In genomic region chr4:26873391-26874026, GRCh38 we compare ENCODE assay signal across 9 cellular contexts. TPM values are rescaled to one million over a fixed set of nuclear protein-coding genes. Genes with fewer than 3 reads are reported as not detected.
DNase-seq lines count a peak whose midpoint lies in the region; ATAC-seq and TF ChIP-seq lines count a peak whose summit lies in the region.
"Had no signal": no experiment of that assay in that cellular context is flagged by ENCODE, and none has a peak within 500 bp of the region (broad histone marks: within the 10 kb centered on the region; RNA-seq: fewer than 3 reads in every experiment).

No MANE protein-coding gene starts in this region.

- H3K27ac ChIP-seq in PC-3 (ENCODE audit: low read length) = no peak overlapping the region

- H3K4me3 ChIP-seq in PC-3 (ENCODE audit: low read length) = no peak overlapping the region

- H3K79me2 ChIP-seq in PC-3 (ENCODE audit: low read length) = 0 out of 2 replicates have a peak, but pooled peaks cover 8% of the 10 kb centered on the region

- CTCF ChIA-PET in PC-3 (lab: Charles Lee) = no interaction called here

- peaks cover 86% of the 10 kb centered on the region for H3K4me1 Mint-ChIP-seq in activated T-cell treated with anti-CD3 and anti-CD28 coated beads, Interleukin-2, amount 50 U/mL, for 24 hours (ENCODE audit: low read depth)

- no peak for TF ChIP-seq CTCF in PC-3 (conservative IDR thresholded peaks at IDR 0.05; ENCODE audit: low read depth, low read length)

- BruUV-seq in PC-3 (replicated peaks; lab: Mats Ljungman, UMichigan) = no TSS peak

- H3K4me2 ChIP-seq in PC-3 (ENCODE audit: low read length) = no peak overlapping the region

- no peaks in the 10 kb centered on the region for H3K9me2 ChIP-seq in PC-3 (replicated peaks; ENCODE audit: low read length)

- H3K27ac Mint-ChIP-seq in activated T-cell treated with anti-CD3 and anti-CD28 coated beads, Interleukin-2, amount 50 U/mL, for 24 hours = peak overlapping the region; percentile 90

- H3K4me1 ChIP-seq in PC-3 (ENCODE audit: insufficient read depth, low read length) = 0 out of 2 replicates have a peak, but pooled peaks cover under 1% of the 10 kb centered on the region

- peak; percentile 81 for ATAC-seq in GM19023 (IDR thresholded peaks at IDR 0.05; ENCODE audit: unreplicated experiment)
- peak; percentile 78 for ATAC-seq in HG03064 (IDR thresholded peaks at IDR 0.05; ENCODE audit: low read depth, unreplicated experiment)
- no peak for ATAC-seq in PC-3
- ATAC-seq: HCT116 had no signal

- peak overlapping the region; percentile 46 for H3K4me3 Mint-ChIP-seq in activated T-cell treated with anti-CD3 and anti-CD28 coated beads, Interleukin-2, amount 50 U/mL, for 24 hours

- H2AFZ ChIP-seq in PC-3 (ENCODE audit: low read length) = no peak overlapping the region

- peaks cover 20% of the 10 kb centered on the region for H3K36me3 Mint-ChIP-seq in activated T-cell treated with anti-CD3 and anti-CD28 coated beads, Interleukin-2, amount 50 U/mL, for 24 hours (ENCODE audit: low read depth)

- no peaks in the 10 kb centered on the region for H3K36me3 ChIP-seq in PC-3 (ENCODE audit: low read depth, low read length)

- intact Hi-C loops in PC-3 (cut with micrococcal nuclease) = no loop called here

- H4K20me1 ChIP-seq in PC-3 (ENCODE audit: low read length) = no peaks in the 10 kb centered on the region

- no peaks in the 10 kb centered on the region for H3K27me3 Mint-ChIP-seq in activated T-cell treated with anti-CD3 and anti-CD28 coated beads, Interleukin-2, amount 50 U/mL, for 24 hours

- H3F3A ChIP-seq in PC-3 (ENCODE audit: low read length, unreplicated experiment) = no peaks in the 10 kb centered on the region

- H3K27me3 ChIP-seq in PC-3 (ENCODE audit: low read length) = no peaks in the 10 kb centered on the region

- POLR2A ChIA-PET in PC-3 (lab: Charles Lee; ENCODE audit: unreplicated experiment) = no interaction called here

- peaks cover 14% of the 10 kb centered on the region for H3K9me3 Mint-ChIP-seq in activated T-cell treated with anti-CD3 and anti-CD28 coated beads, Interleukin-2, amount 50 U/mL, for 24 hours

- DNase-seq in activated T-cell treated with anti-CD3 and anti-CD28 coated beads, Interleukin-2, amount 50 U/mL, for 24 hours = peak; percentile 56
- DNase-seq in stimulated activated CD4-positive, alpha-beta T cell treated with anti-CD3 and anti-CD28 coated beads, Interleukin-1b, Interleukin-23, amount 100 ng/mL, for 48 hours = peak; percentile 73
- DNase-seq in PC-3 (no peak), COR-L47 (lab: John Stamatoyannopoulos, UW) (no peak), NCI-H526 (lab: John Stamatoyannopoulos, UW) (no peak), dedifferentiated amniotic fluid mesenchymal stem cell (ENCODE audit: extremely low spot score) (no peak)

- no peak overlapping the region for H3K9ac ChIP-seq in PC-3 (ENCODE audit: low read length)

- H3K9me3 ChIP-seq in PC-3 (ENCODE audit: low read length) = no peaks in the 10 kb centered on the region

RNA-seq across cellular contexts. Expression of gene STIM2, which starts 12.9 kb away (rescaled TPM):
- total RNA-seq in PC-3 (2014; rRNA removed) = 15.5 and 16.9 TPM in 2 replicates

Comparison
In these comparisons a context has a peak if more than half of its experiments do, and no peak if none do; other contexts are left out.
1. DNase-seq: peak in activated T-cell treated with anti-CD3 and anti-CD28 coated beads, Interleukin-2, amount 50 U/mL, for 24 hours (single experiment) and stimulated activated CD4-positive, alpha-beta T cell treated with anti-CD3 and anti-CD28 coated beads, Interleukin-1b, Interleukin-23, amount 100 ng/mL, for 48 hours (single experiment); none in PC-3 (single experiment), COR-L47 (single experiment), NCI-H526 (0 of 2) and dedifferentiated amniotic fluid mesenchymal stem cell (single experiment).